ENCODE assay signal across 29 cellular contexts in the genomic region with DNA sequence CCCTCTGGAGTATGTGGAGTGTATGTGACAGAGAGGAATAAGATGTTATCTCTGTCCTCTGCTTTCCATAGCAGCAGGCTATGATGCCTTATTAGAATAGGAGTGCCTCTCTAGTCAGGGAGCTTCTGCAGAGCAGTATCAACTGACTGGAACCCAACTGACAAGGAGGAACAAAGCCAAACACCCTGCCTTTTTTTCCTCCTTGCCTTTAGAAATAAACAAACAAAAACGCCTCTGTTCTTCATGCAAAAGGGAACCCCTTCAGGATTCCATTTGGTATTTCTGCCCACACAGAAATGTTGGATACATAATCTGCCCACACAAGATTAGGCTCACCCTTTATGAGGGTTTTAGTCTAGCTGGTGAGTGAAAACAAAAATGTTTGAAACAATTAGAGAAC.
"Had no signal": no experiment of that assay in that cellular context is flagged by ENCODE, and none has a peak within 500 bp of the region (broad histone marks: within the 10 kb centered on the region; RNA-seq: fewer than 3 reads in every experiment).

No MANE protein-coding gene starts in this region.

- H3K4me1 ChIP-seq: adrenal gland, body of pancreas, esophagus squamous epithelium, gastrocnemius medialis, heart left ventricle had no signal

- H3K27ac ChIP-seq: adrenal gland, body of pancreas, epithelial cell of prostate, esophagus squamous epithelium, gastrocnemius medialis, heart left ventricle, WERI-Rb-1 had no signal

- H3K9me3 Mint-ChIP-seq: activated B cell treated with CpG ODN at 0.5 μM for 24 hours; activated CD8-positive, alpha-beta T cell treated with anti-CD3 and anti-CD28 coated beads for 36 hours; activated naive CD4-positive, alpha-beta T cell treated with anti-CD3 and anti-CD28 coated beads for 36 hours; activated naive CD4-positive, alpha-beta T cell treated with anti-CD3 and anti-CD28 coated beads, Interleukin-2, amount 50 U/mL, for 24 hours; activated naive CD8-positive, alpha-beta T cell treated with anti-CD3 and anti-CD28 coated beads for 36 hours; activated naive CD8-positive, alpha-beta T cell treated with anti-CD3 and anti-CD28 coated beads, Interleukin-2, amount 50 U/mL, for 24 hours; activated T-cell treated with anti-CD3 and anti-CD28 coated beads, Interleukin-2, amount 50 U/mL, for 4 hours; activated T-helper 17 cell treated with anti-CD3 and anti-CD28 coated beads, Interleukin-2, amount 50 U/mL, for 72 hours had no signal

- DNase-seq: activated B cell treated with CpG ODN at 0.5 μM for 24 hours; activated CD4-positive, alpha-beta T cell treated with anti-CD3 and anti-CD28 coated beads for 48 hours; activated CD4-positive, alpha-beta T cell treated with anti-CD3 and anti-CD28 coated beads, Interleukin-2, amount 50 U/mL, for 1 hour; activated CD4-positive, alpha-beta T cell treated with anti-CD3 and anti-CD28 coated beads, Interleukin-2, amount 50 U/mL, for 48 hours; activated CD8-positive, alpha-beta memory T cell treated with anti-CD3 and anti-CD28 coated beads for 24 hours; activated CD8-positive, alpha-beta T cell treated with anti-CD3 and anti-CD28 coated beads for 36 hours; activated effector memory CD4-positive, alpha-beta T cell treated with Interleukin-2 at 50 U/mL for 16 hours; activated gamma-delta T cell treated with Interleukin-2 at 50 U/mL for 16 hours; activated naive CD4-positive, alpha-beta T cell treated with anti-CD3 and anti-CD28 coated beads for 36 hours; activated naive CD8-positive, alpha-beta T cell treated with anti-CD3 and anti-CD28 coated beads for 36 hours; activated naive CD8-positive, alpha-beta T cell treated with anti-CD3 and anti-CD28 coated beads, Interleukin-2, amount 50 U/mL, for 24 hours; activated T-cell treated with anti-CD3 and anti-CD28 coated beads, Interleukin-2, amount 50 U/mL, for 4 hours; adrenal gland; amygdala; aorta; body of pancreas; caudate nucleus; cortex of kidney; dermis blood vessel endothelial cell; effector CD8-positive, alpha-beta T cell; esophagus squamous epithelium; gastrocnemius medialis; glutamatergic neuron; heart left ventricle; T-helper 2 cell; WERI-Rb-1 had no signal

- H3K9me3 ChIP-seq: adrenal gland, body of pancreas, esophagus squamous epithelium, gastrocnemius medialis, heart left ventricle had no signal

- H3K36me3 ChIP-seq: adrenal gland had no signal

- H3K4me3 ChIP-seq: adrenal gland, body of pancreas, esophagus squamous epithelium, gastrocnemius medialis, heart left ventricle had no signal

- H3K27me3 Mint-ChIP-seq: activated B cell treated with CpG ODN at 0.5 μM for 24 hours; activated CD8-positive, alpha-beta T cell treated with anti-CD3 and anti-CD28 coated beads for 36 hours; activated naive CD4-positive, alpha-beta T cell treated with anti-CD3 and anti-CD28 coated beads, Interleukin-2, amount 50 U/mL, for 24 hours; activated naive CD8-positive, alpha-beta T cell treated with anti-CD3 and anti-CD28 coated beads for 36 hours; activated naive CD8-positive, alpha-beta T cell treated with anti-CD3 and anti-CD28 coated beads, Interleukin-2, amount 50 U/mL, for 24 hours; activated T-helper 17 cell treated with anti-CD3 and anti-CD28 coated beads, Interleukin-2, amount 50 U/mL, for 72 hours had no signal

- H3K27me3 ChIP-seq: adrenal gland, body of pancreas, esophagus squamous epithelium, gastrocnemius medialis, heart left ventricle had no signal

- H3K4me3 Mint-ChIP-seq: activated B cell treated with CpG ODN at 0.5 μM for 24 hours; activated CD8-positive, alpha-beta T cell treated with anti-CD3 and anti-CD28 coated beads for 36 hours; activated naive CD4-positive, alpha-beta T cell treated with anti-CD3 and anti-CD28 coated beads for 36 hours; activated naive CD4-positive, alpha-beta T cell treated with anti-CD3 and anti-CD28 coated beads, Interleukin-2, amount 50 U/mL, for 24 hours; activated naive CD8-positive, alpha-beta T cell treated with anti-CD3 and anti-CD28 coated beads for 36 hours; activated naive CD8-positive, alpha-beta T cell treated with anti-CD3 and anti-CD28 coated beads, Interleukin-2, amount 50 U/mL, for 24 hours; activated T-cell treated with anti-CD3 and anti-CD28 coated beads, Interleukin-2, amount 50 U/mL, for 4 hours; activated T-helper 17 cell treated with anti-CD3 and anti-CD28 coated beads, Interleukin-2, amount 50 U/mL, for 72 hours had no signal

- H3K27ac Mint-ChIP-seq: activated B cell treated with CpG ODN at 0.5 μM for 24 hours; activated CD8-positive, alpha-beta T cell treated with anti-CD3 and anti-CD28 coated beads for 36 hours; activated naive CD4-positive, alpha-beta T cell treated with anti-CD3 and anti-CD28 coated beads for 36 hours; activated naive CD4-positive, alpha-beta T cell treated with anti-CD3 and anti-CD28 coated beads, Interleukin-2, amount 50 U/mL, for 24 hours; activated naive CD8-positive, alpha-beta T cell treated with anti-CD3 and anti-CD28 coated beads for 36 hours; activated naive CD8-positive, alpha-beta T cell treated with anti-CD3 and anti-CD28 coated beads, Interleukin-2, amount 50 U/mL, for 24 hours; activated T-helper 17 cell treated with anti-CD3 and anti-CD28 coated beads, Interleukin-2, amount 50 U/mL, for 72 hours had no signal
